8 cellular contexts compared by ENCODE assay signal in genomic region chr19:32345261-32346207, GRCh38. TPM values are rescaled to one million over a fixed set of nuclear protein-coding genes. Genes with fewer than 3 reads are reported as not detected.
A peak's percentile ranks its signal among the peaks of the same experiment; 100 is the strongest.
DNase-seq lines count a peak whose midpoint lies in the region; ATAC-seq and TF ChIP-seq lines count a peak whose summit lies in the region.

ZNF507 (plus strand) TSS chr19:32345610; CDS start chr19:32352831, 7,221 bp downstream.

- 3 to 4% methylated on average over 58 to 72 of the region's 72 CpGs for WGBS in esophagus, 2 donors

- no peaks in the 10 kb centered on the region for H3K27me3 ChIP-seq in HUES6 (ENCODE audit: control insufficient read depth, insufficient read depth, low read length)
- H3K27me3 ChIP-seq in esophagus (ENCODE audit: control insufficient read depth in 1 of 2, insufficient read depth in 2 of 2, low read length in 2 of 2), result no peaks in the 10 kb centered on the region
- H3K27me3 ChIP-seq in mucosa of stomach (ENCODE audit: control insufficient read depth, insufficient read depth, low read length), result no peaks in the 10 kb centered on the region

- CTCF ChIA-PET in OCI-LY7 (lab: Charles Lee; ENCODE audit: unreplicated experiment), result interaction anchor here (0.6 kb wide), 1 partner anchor 1138 kb away, joined by 3 read pairs; no protein-coding TSS in a partner anchor

- intact Hi-C loops in OCI-LY7 (cut with micrococcal nuclease; ENCODE audit: unreplicated experiment), result loop anchor here (5.0 kb wide), 1 partner anchor 62 kb away; the partner anchor contains the start of gene DPY19L3

- POLR2A ChIA-PET in OCI-LY7 (lab: Charles Lee), result interaction anchor here (0.6 to 1.1 kb wide), 6 partner anchors 12 to 1537 kb away, joined by 3 to 7 read pairs (median 3); partner anchors contain the start of gene DPY19L3

- H3K9me2 ChIP-seq in OCI-LY7 (ENCODE audit: insufficient read depth, low read length), result no peaks in the 10 kb centered on the region

- peaks cover 4% of the 10 kb centered on the region; the same call in 1 of the 2 replicates for H3K4me1 ChIP-seq in HUES6 (ENCODE audit: control insufficient read depth, insufficient read depth, low read length)
- peaks cover 23% of the 10 kb centered on the region for H3K4me1 ChIP-seq in OCI-LY7 (ENCODE audit: insufficient read depth, low read length, poor library complexity, severe bottlenecking)
- H3K4me1 ChIP-seq in esophagus (ENCODE audit: control insufficient read depth in 2 of 2, insufficient read depth in 2 of 2, low read length in 1 of 2), result peaks cover 4% of the 10 kb centered on the region in 2 donors
- peaks cover 6% of the 10 kb centered on the region for H3K4me1 ChIP-seq in mucosa of stomach (ENCODE audit: control insufficient read depth, insufficient read depth, low read length)

- peak within 1 kb of the TSS; percentile 73 for H3K4me2 ChIP-seq in OCI-LY7 (ENCODE audit: low read length)

- peak; percentile 82 for ATAC-seq in GM21447 (IDR thresholded peaks at IDR 0.05; ENCODE audit: unreplicated experiment)

- peak within 1 kb of the TSS; percentile 96 for H2AFZ ChIP-seq in OCI-LY7 (ENCODE audit: low read length)

- H3K4me3 ChIP-seq in HUES6 (ENCODE audit: low read depth, low read length) (peak within 1 kb of the TSS; percentile 100), OCI-LY7 (ENCODE audit: low read depth, low read length, poor library complexity, severe bottlenecking) (peak within 1 kb of the TSS; percentile 98), esophagus (ENCODE audit: low read depth in 1 of 2, low read length in 2 of 2) (peak within 1 kb of the TSS; percentile 98 to 100), mucosa of stomach (ENCODE audit: low read length) (peak within 1 kb of the TSS; percentile 62)

- peaks cover 29% of the 10 kb centered on the region for H3K36me3 ChIP-seq in HUES6 (ENCODE audit: control insufficient read depth, insufficient read depth, low read length)
- H3K36me3 ChIP-seq in OCI-LY7 (ENCODE audit: insufficient read depth, low read length), result peaks cover 36% of the 10 kb centered on the region
- peaks cover 0 to 4% of the 10 kb centered on the region in 2 donors for H3K36me3 ChIP-seq in esophagus (ENCODE audit: control insufficient read depth in 2 of 2, insufficient read depth in 2 of 2, low read length in 1 of 2)
- no peaks in the 10 kb centered on the region for H3K36me3 ChIP-seq in mucosa of stomach (ENCODE audit: control insufficient read depth, insufficient read depth, low read length)

- 0 out of 2 replicates have a peak, but pooled peaks have one; percentile 28 for TF ChIP-seq CTCF in OCI-LY7 (conservative IDR thresholded peaks at IDR 0.05; ENCODE audit: low read length)

- peaks cover 7% of the 10 kb centered on the region; the same call in 1 of the 2 replicates for H4K20me1 ChIP-seq in OCI-LY7 (ENCODE audit: insufficient read depth, low read length)

- BruUV-seq in OCI-LY7 (replicated peaks; lab: Mats Ljungman, UMichigan), result TSS peak; percentile 60

- H3K9ac ChIP-seq in HUES6 (ENCODE audit: low read length) (peak within 1 kb of the TSS; percentile 91), mucosa of stomach (ENCODE audit: low read length) (peak within 1 kb of the TSS; percentile 77)

- no peaks in the 10 kb centered on the region for H3K9me3 ChIP-seq in HUES6 (ENCODE audit: control insufficient read depth, insufficient read depth, low read depth, low read length)
- no peaks in the 10 kb centered on the region for H3K9me3 ChIP-seq in OCI-LY7 (ENCODE audit: low read length)
- no peaks in the 10 kb centered on the region for H3K9me3 ChIP-seq in esophagus (ENCODE audit: control insufficient read depth in 2 of 2, insufficient read depth in 1 of 2, low read depth in 1 of 2, low read length in 1 of 2)
- H3K9me3 ChIP-seq in mucosa of stomach (ENCODE audit: control insufficient read depth, low read length), result no peaks in the 10 kb centered on the region

- peaks cover 50% of the 10 kb centered on the region for H3K79me2 ChIP-seq in OCI-LY7 (ENCODE audit: insufficient read depth, low read depth, low read length)

- H3K27ac ChIP-seq in HUES6 (ENCODE audit: low read depth, low read length), result peak within 1 kb of the TSS; percentile 78
- peak within 1 kb of the TSS; percentile 63 for H3K27ac ChIP-seq in OCI-LY7 (ENCODE audit: low read depth, low read length, poor library complexity, severe bottlenecking)
- H3K27ac ChIP-seq in esophagus (ENCODE audit: low read depth in 2 of 2, low read length in 1 of 2), result peak within 1 kb of the TSS; percentile 73 to 90

- DNase-seq in DMS114 treated with DMSO at 0.1 percent for 48 hours (lab: John Stamatoyannopoulos, UW; ENCODE audit: unreplicated experiment), result peak; percentile 70
- peak; percentile 88 for DNase-seq in OCI-LY7 (ENCODE audit: low spot score)
- peak; percentile 85 for DNase-seq in activated T-cell treated with anti-CD3 and anti-CD28 coated beads for 48 hours (ENCODE audit: low read depth)
- DNase-seq in stimulated activated CD8-positive, alpha-beta memory T cell treated with anti-CD3 and anti-CD28 coated beads, Interleukin-4, amount 100 ng/mL, for 48 hours, result peak; percentile 91

RNA-seq across cellular contexts. Expression of gene ZNF507, which starts in this region (rescaled TPM):
- total RNA-seq in OCI-LY7 (2014; rRNA removed; shearing (Covaris generic)), result 13.3 and 14.2 TPM in 2 replicates
- 34.4 and 35.0 TPM in 2 replicates for total RNA-seq in OCI-LY7 (2022)
- 1 to 10 TPM; 2.9 to 3.1 TPM for polyA plus RNA-seq in esophagus

Comparison
In these comparisons a context has a peak if more than half of its experiments do, and no peak if none do; other contexts are left out.
1. Peak in every context shown above with its lines: DNase-seq, ATAC-seq, H3K4me3 ChIP-seq and H3K27ac ChIP-seq.